Comparison of ENCODE assay signal across 25 cellular contexts in genomic region chr20:59623583-59623982, GRCh38. TPM values are rescaled to one million over a fixed set of nuclear protein-coding genes. Genes with fewer than 3 reads are reported as not detected.
A peak's percentile ranks its signal among the peaks of the same experiment; 100 is the strongest.
DNase-seq lines count a peak whose midpoint lies in the region; ATAC-seq, FAIRE-seq and TF ChIP-seq lines count a peak whose summit lies in the region.
"Had no signal": no experiment of that assay in that cellular context is flagged by ENCODE, and none has a peak within 500 bp of the region (broad histone marks: within the 10 kb centered on the region; RNA-seq: fewer than 3 reads in every experiment).

No MANE protein-coding gene starts in this region.

- no peak overlapping the region for H3K4me3 Mint-ChIP-seq in natural killer cell treated with Interleukin-12 subunit alpha and Interleukin-12 subunit beta and Interleukin-15 and Interleukin-18, amount 100 ng/mL, for 72 hours
- H3K4me3 Mint-ChIP-seq in natural killer cell: no peak overlapping the region
- H3K4me3 Mint-ChIP-seq: CD4-positive, alpha-beta memory T cell; HFFc6 had no signal

- peaks cover 0 to 27% (median 0%) of the 10 kb centered on the region in 7 donors for H3K27me3 ChIP-seq in spleen (replicated peaks in 1 of 7)

- no peaks in the 10 kb centered on the region for H3K36me3 Mint-ChIP-seq in natural killer cell treated with Interleukin-12 subunit alpha and Interleukin-12 subunit beta and Interleukin-15 and Interleukin-18, amount 100 ng/mL, for 72 hours
- H3K36me3 Mint-ChIP-seq in natural killer cell: no peaks in the 10 kb centered on the region
- H3K36me3 Mint-ChIP-seq: CD4-positive, alpha-beta memory T cell had no signal

- no peaks in the 10 kb centered on the region for H3K9me3 Mint-ChIP-seq in natural killer cell treated with Interleukin-12 subunit alpha and Interleukin-12 subunit beta and Interleukin-15 and Interleukin-18, amount 100 ng/mL, for 72 hours
- H3K9me3 Mint-ChIP-seq in natural killer cell: no peaks in the 10 kb centered on the region

- no peak for ATAC-seq in natural killer cell treated with Interleukin-12 subunit alpha and Interleukin-12 subunit beta and Interleukin-15 and Interleukin-18, amount 100 ng/mL, for 72 hours
- ATAC-seq in natural killer cell (no peak), HG02970 (IDR thresholded peaks at IDR 0.05; ENCODE audit: low FRiP score, unreplicated experiment) (no peak), GM19463 (IDR thresholded peaks at IDR 0.05; ENCODE audit: unreplicated experiment) (no peak)
- ATAC-seq: A549 had no signal

- no peaks in the 10 kb centered on the region for H3K4me1 Mint-ChIP-seq in natural killer cell treated with Interleukin-12 subunit alpha and Interleukin-12 subunit beta and Interleukin-15 and Interleukin-18, amount 100 ng/mL, for 72 hours (ENCODE audit: low read depth in 2 of 2)
- no peaks in the 10 kb centered on the region for H3K4me1 Mint-ChIP-seq in natural killer cell
- H3K4me1 Mint-ChIP-seq: CD4-positive, alpha-beta memory T cell had no signal

- TF ChIP-seq CTCF in natural killer cell (IDR thresholded peaks at IDR 0.05): no peak
- no peak for TF ChIP-seq CTCF in spleen (IDR thresholded peaks at IDR 0.05 in 8 of 11, conservative IDR thresholded peaks at IDR 0.05 in 3 of 11)

- peaks cover 15 to 19% of the 10 kb centered on the region in 2 donors for H3K27me3 Mint-ChIP-seq in natural killer cell treated with Interleukin-12 subunit alpha and Interleukin-12 subunit beta and Interleukin-15 and Interleukin-18, amount 100 ng/mL, for 72 hours
- peaks cover 0 to 4% of the 10 kb centered on the region in 2 donors for H3K27me3 Mint-ChIP-seq in natural killer cell (ENCODE audit: low read depth in 2 of 2)

- no peaks in the 10 kb centered on the region for H3K4me1 ChIP-seq in spleen
- H3K4me1 ChIP-seq: A549, BE2C, HAP-1 had no signal

- H3K36me3 ChIP-seq in spleen: no peaks in the 10 kb centered on the region
- H3K36me3 ChIP-seq: BE2C, HAP-1 had no signal

- WGBS in spleen, 5 donors: 79 to 86% (median 82%) methylated on average over 9 of the region's 9 CpGs

- peak; percentile 40 for FAIRE-seq in urothelium cell line (lab: Jason Lieb, UNC)
- FAIRE-seq: A549, G401.6, GM12892, H54 had no signal

- no peak for TF ChIP-seq POLR2A in spleen (IDR thresholded peaks at IDR 0.05)

- intact Hi-C loops in natural killer cell (cut with micrococcal nuclease) (no loop called here), spleen (cut with DNase I; ENCODE audit: low total_unique reads) (no loop called here)

- H3K27ac ChIP-seq in cingulate gyrus (ENCODE audit: low read depth, low read length) (peak overlapping the region; percentile 0), spleen (no peak overlapping the region)
- H3K27ac ChIP-seq: A549 had no signal

- no peak overlapping the region for H3K27ac Mint-ChIP-seq in natural killer cell treated with Interleukin-12 subunit alpha and Interleukin-12 subunit beta and Interleukin-15 and Interleukin-18, amount 100 ng/mL, for 72 hours
- no peak overlapping the region for H3K27ac Mint-ChIP-seq in natural killer cell
- H3K27ac Mint-ChIP-seq: CD4-positive, alpha-beta memory T cell; HFFc6 had no signal

- H3K9me3 ChIP-seq in spleen: no peaks in the 10 kb centered on the region
- H3K9me3 ChIP-seq: A549, BE2C, HAP-1 had no signal

- no peak overlapping the region for H3K4me3 ChIP-seq in spleen
- H3K4me3 ChIP-seq: A549, HAP-1 had no signal

- peak; percentile 22 for DNase-seq in natural killer cell treated with Interleukin-12 subunit alpha and Interleukin-12 subunit beta and Interleukin-15 and Interleukin-18, amount 100 ng/mL, for 72 hours (ENCODE audit: low spot score)
- DNase-seq in natural killer cell (no peak), spleen (peak; percentile 52), urothelium cell line (ENCODE audit: low spot score) (no peak), dermis blood vessel endothelial cell (no peak)
- DNase-seq: 8988T; ACHN; AML-193; BE2C; C1 segment of cervical spinal cord; Calu3; CD4-positive, alpha-beta memory T cell; COR-L47; DMS153; DND-41; GOT3; HFFc6 had no signal

RNA-seq across cellular contexts. Expression of gene PHACTR3, which starts 19.2 kb away (rescaled TPM):
- not detected for total RNA-seq in natural killer cell treated with Interleukin-12 subunit alpha and Interleukin-12 subunit beta and Interleukin-15 and Interleukin-18, amount 100 ng/mL, for 72 hours
- total RNA-seq in natural killer cell (not detected), spleen (10 to 100 TPM in 4 of 7 donors, 1 to 10 TPM in 3; 7.3 to 15.0 (median 10.1) TPM), dermis blood vessel endothelial cell (0.51 and 1.3 TPM in 2 replicates)
- polyA plus RNA-seq in spleen: 1 to 10 TPM; 1.4 to 2.6 (median 1.4) TPM
- total RNA-seq: CD4-positive, alpha-beta memory T cell; HFFc6 had no signal
- polyA plus RNA-seq: A549; CD4-positive, alpha-beta memory T cell had no signal

Comparison
In these comparisons a context has a peak if more than half of its experiments do, and no peak if none do; other contexts are left out.
1. DNase-seq: peak in natural killer cell treated with Interleukin-12 subunit alpha and Interleukin-12 subunit beta and Interleukin-15 and Interleukin-18, amount 100 ng/mL, for 72 hours (single experiment) and spleen (single experiment); none in natural killer cell (single experiment), urothelium cell line (single experiment) and dermis blood vessel endothelial cell (single experiment).